7 cellular contexts compared by ENCODE assay signal in genomic region chr14:23953116-23953463, GRCh38. TPM values are rescaled to one million over a fixed set of nuclear protein-coding genes. Genes with fewer than 3 reads are reported as not detected.
DNase-seq lines count a peak whose midpoint lies in the region; ATAC-seq and TF ChIP-seq lines count a peak whose summit lies in the region.
"Not testable (repeated sequence)": the region's sequence is repeated elsewhere in the genome, so short reads cannot be mapped to it uniquely, and the experiment has no call there.

No MANE protein-coding gene starts in this region.

- intact Hi-C loops in activated CD4-positive, alpha-beta T cell treated with anti-CD3 and anti-CD28 coated beads, Interleukin-2, amount 10 ng/mL, durations not matched to agents 24 days and 14 days (cut with micrococcal nuclease), result loop anchor here (1.0 kb wide), 1 partner anchor 321 kb away; no protein-coding TSS in a partner anchor
- intact Hi-C loops in Right ventricle myocardium superior (cut with DNase I), result not testable (repeated sequence)

- DNase-seq in GM12865 (ENCODE audit: low read depth); activated CD4-positive, alpha-beta T cell treated with anti-CD3 and anti-CD28 coated beads, Interleukin-2, amount 10 ng/mL, durations not matched to agents 24 days and 14 days; cardiac fibroblast (ENCODE audit: low read depth in 2 of 2); Right ventricle myocardium superior; skeletal muscle cell (ENCODE audit: low read depth): not testable (repeated sequence)
- DNase-seq in NCI-H146 (lab: John Stamatoyannopoulos, UW), result peak; percentile 57

- TF ChIP-seq CTCF in GM12865 (IDR thresholded peaks at IDR 0.05; ENCODE audit: insufficient read depth, low read depth, low read length, missing control alignments); cardiac fibroblast (IDR thresholded peaks at IDR 0.05; ENCODE audit: low read depth, low read length): not testable (repeated sequence)

- peaks cover 14% of the 10 kb centered on the region for H3K36me3 Mint-ChIP-seq in activated CD4-positive, alpha-beta T cell treated with anti-CD3 and anti-CD28 coated beads, Interleukin-2, amount 10 ng/mL, durations not matched to agents 24 days and 14 days (ENCODE audit: low read depth)

- not testable (repeated sequence) for H3K4me1 ChIP-seq in mesodermal cell (ENCODE audit: control insufficient read depth, insufficient read depth, low read length, poor library complexity, severe bottlenecking)

- H3K4me3 Mint-ChIP-seq in activated CD4-positive, alpha-beta T cell treated with anti-CD3 and anti-CD28 coated beads, Interleukin-2, amount 10 ng/mL, durations not matched to agents 24 days and 14 days, result peak overlapping the region; percentile 99

- 90 to 93% methylated on average over 4 to 5 of the region's 6 CpGs for WGBS in mesodermal cell (ENCODE audit: insufficient coverage in 2 of 2), 2 experiments

- peaks cover 15% of the 10 kb centered on the region for H3K4me1 Mint-ChIP-seq in activated CD4-positive, alpha-beta T cell treated with anti-CD3 and anti-CD28 coated beads, Interleukin-2, amount 10 ng/mL, durations not matched to agents 24 days and 14 days

- not testable (repeated sequence) for H3K36me3 ChIP-seq in mesodermal cell (ENCODE audit: control insufficient read depth, insufficient read depth, low read length)

- not testable (repeated sequence) for H3K9me3 ChIP-seq in mesodermal cell (ENCODE audit: control insufficient read depth, low read length)

- H3K27me3 Mint-ChIP-seq in activated CD4-positive, alpha-beta T cell treated with anti-CD3 and anti-CD28 coated beads, Interleukin-2, amount 10 ng/mL, durations not matched to agents 24 days and 14 days, result not testable (repeated sequence)

- H3K27ac Mint-ChIP-seq in activated CD4-positive, alpha-beta T cell treated with anti-CD3 and anti-CD28 coated beads, Interleukin-2, amount 10 ng/mL, durations not matched to agents 24 days and 14 days, result peak overlapping the region; percentile 70

- not testable (repeated sequence) for H3K27ac ChIP-seq in mesodermal cell (ENCODE audit: low read depth, low read length, severe bottlenecking)

- ATAC-seq in Right ventricle myocardium superior (ENCODE audit: poor library complexity), result peak; percentile 10

- not testable (repeated sequence) for H3K9me3 Mint-ChIP-seq in activated CD4-positive, alpha-beta T cell treated with anti-CD3 and anti-CD28 coated beads, Interleukin-2, amount 10 ng/mL, durations not matched to agents 24 days and 14 days

- H3K4me3 ChIP-seq in GM12865 (ENCODE audit: low read depth, low read length), result peak overlapping the region; percentile 82
- peak overlapping the region; percentile 83 for H3K4me3 ChIP-seq in cardiac fibroblast (replicated peaks in 1 of 2; ENCODE audit: low read depth in 2 of 2, low read length in 2 of 2)
- peak overlapping the region; percentile 71 for H3K4me3 ChIP-seq in mesodermal cell (ENCODE audit: extremely low read depth, insufficient read depth, low read length, poor library complexity, severe bottlenecking)
- H3K4me3 ChIP-seq in skeletal muscle cell (ENCODE audit: low read depth, low read length), result peak overlapping the region; percentile 70

RNA-seq across cellular contexts. Expression of gene DHRS4, which starts 0.5 kb away (rescaled TPM):
- total RNA-seq in activated CD4-positive, alpha-beta T cell treated with anti-CD3 and anti-CD28 coated beads, Interleukin-2, amount 10 ng/mL, durations not matched to agents 24 days and 14 days, result 17.6 and 18.2 TPM in 2 replicates
- 28.1 TPM for total RNA-seq in Right ventricle myocardium superior
- polyA plus RNA-seq in mesodermal cell (2013, experiment 1 of 2), result 15.9 TPM
- polyA plus RNA-seq in mesodermal cell (2013, experiment 2 of 2), result 14.8 TPM

RNA-seq across cellular contexts. Expression of gene DHRS4L2, which starts 35.6 kb away (rescaled TPM):
- total RNA-seq in activated CD4-positive, alpha-beta T cell treated with anti-CD3 and anti-CD28 coated beads, Interleukin-2, amount 10 ng/mL, durations not matched to agents 24 days and 14 days, result 22.1 and 22.5 TPM in 2 replicates
- 17.7 TPM for total RNA-seq in Right ventricle myocardium superior
- 18.3 TPM for polyA plus RNA-seq in mesodermal cell (2013, experiment 1 of 2)
- 14.9 TPM for polyA plus RNA-seq in mesodermal cell (2013, experiment 2 of 2)
